In the genomic region with DNA sequence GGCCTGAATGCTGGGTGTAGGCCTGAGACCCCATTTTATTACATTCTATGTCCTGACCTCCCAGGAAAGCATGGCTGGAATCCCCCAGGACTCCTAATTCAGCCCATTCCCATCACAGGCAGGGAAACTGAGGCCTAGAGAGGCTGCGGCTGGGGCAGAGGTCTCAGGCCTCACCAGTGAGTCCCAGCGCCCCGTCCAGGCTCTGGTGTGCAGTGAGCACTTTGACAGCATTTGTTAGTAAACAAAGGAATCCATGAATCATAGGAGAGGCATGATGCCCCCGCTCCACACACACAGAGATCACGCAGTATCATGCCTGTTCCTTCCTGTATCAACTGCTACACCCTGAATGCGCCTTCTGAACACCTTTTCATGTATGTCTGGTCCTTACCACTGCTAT, we compare ENCODE assay signal across 26 cellular contexts. TPM values are rescaled to one million over a fixed set of nuclear protein-coding genes. Genes with fewer than 3 reads are reported as not detected.
DNase-seq lines count a peak whose midpoint lies in the region; ATAC-seq, FAIRE-seq and TF ChIP-seq lines count a peak whose summit lies in the region.
"Had no signal": no experiment of that assay in that cellular context is flagged by ENCODE, and none has a peak within 500 bp of the region (broad histone marks: within the 10 kb centered on the region; RNA-seq: fewer than 3 reads in every experiment).

No MANE protein-coding gene starts in this region.

- dilution Hi-C loops in IMR-90 (cut with HindIII; ENCODE audit: low sequenced_read_pairs, unreplicated experiment): no loop called here

- H3K27ac Mint-ChIP-seq in natural killer cell treated with Interleukin-12 subunit alpha and Interleukin-12 subunit beta and Interleukin-15 and Interleukin-18, amount 100 ng/mL, for 72 hours: no peak overlapping the region
- H3K27ac Mint-ChIP-seq: CD14-positive monocyte; CD4-positive, alpha-beta T cell; CD8-positive, alpha-beta memory T cell; GM23338; HFFc6 had no signal

- no peak overlapping the region for H2BK5ac ChIP-seq in IMR-90 (ENCODE audit: low read depth, low read length, poor library complexity, severe bottlenecking)
- H2BK5ac ChIP-seq in H1 (ENCODE audit: low read depth, low read length): no peak overlapping the region
- no peak overlapping the region for H2BK5ac ChIP-seq in neuronal stem cell (ENCODE audit: low read length)

- in situ Hi-C loops in IMR-90 (cut with MboI; ENCODE audit: low sequenced_read_pairs): no loop called here

- H3K18ac ChIP-seq in IMR-90 (ENCODE audit: low read depth, low read length) (no peak overlapping the region), H1 (ENCODE audit: extremely low read depth, low read length) (no peak overlapping the region), neuronal stem cell (ENCODE audit: low read length) (peak overlapping the region; percentile 25)

- TF ChIP-seq RAD21 in IMR-90 (IDR thresholded peaks at IDR 0.05; ENCODE audit: low read length): no peak
- TF ChIP-seq RAD21 in H1 (IDR thresholded peaks at IDR 0.05 in 1 of 2, conservative IDR thresholded peaks at IDR 0.05 in 1 of 2; ENCODE audit: low read depth in 2 of 2, low read length in 2 of 2): no peak

- no peak overlapping the region for H4K91ac ChIP-seq in IMR-90 (ENCODE audit: insufficient read depth, low read depth, low read length)
- H4K91ac ChIP-seq in H1 (replicated peaks; ENCODE audit: insufficient read length, low read length): no peak overlapping the region
- no peak overlapping the region for H4K91ac ChIP-seq in neuronal stem cell (ENCODE audit: low read depth, low read length, poor library complexity)

- no peak for TF ChIP-seq EP300 in H1 (IDR thresholded peaks at IDR 0.05; ENCODE audit: borderline replicate concordance in 1 of 2, low read depth in 2 of 2, low read length in 2 of 2)

- no peak for ATAC-seq in Right ventricle myocardium superior (ENCODE audit: poor library complexity)
- ATAC-seq in IMR-90 (ENCODE audit: low read depth): no peak
- ATAC-seq in natural killer cell treated with Interleukin-12 subunit alpha and Interleukin-12 subunit beta and Interleukin-15 and Interleukin-18, amount 100 ng/mL, for 72 hours: no peak
- ATAC-seq: A549, GM23338 had no signal

- H2BK15ac ChIP-seq in IMR-90 (ENCODE audit: low read depth, low read length) (no peak overlapping the region), H1 (ENCODE audit: low read length) (no peak overlapping the region), neuronal stem cell (ENCODE audit: low read length) (no peak overlapping the region)

- H3K4me1 Mint-ChIP-seq in natural killer cell treated with Interleukin-12 subunit alpha and Interleukin-12 subunit beta and Interleukin-15 and Interleukin-18, amount 100 ng/mL, for 72 hours (ENCODE audit: low read depth in 2 of 2): no peaks in the 10 kb centered on the region
- H3K4me1 Mint-ChIP-seq: CD14-positive monocyte; CD8-positive, alpha-beta memory T cell had no signal

- no peak overlapping the region for H4K8ac ChIP-seq in IMR-90 (ENCODE audit: low read depth in 2 of 2, low read length in 2 of 2)
- H4K8ac ChIP-seq in H1 (ENCODE audit: extremely low read depth, insufficient read depth, low read length): no peak overlapping the region
- no peak overlapping the region for H4K8ac ChIP-seq in neuronal stem cell (ENCODE audit: low read depth, low read length)

- FAIRE-seq in H1 (lab: Jason Lieb, UNC): no peak
- FAIRE-seq: A549, GM12891, GM18507, H54 had no signal

- H4K5ac ChIP-seq in IMR-90 (ENCODE audit: low read depth, low read length): no peak overlapping the region
- no peak overlapping the region for H4K5ac ChIP-seq in H1 (ENCODE audit: insufficient read length, low read depth, low read length)

- no peak overlapping the region for H3K56ac ChIP-seq in IMR-90 (ENCODE audit: extremely low read depth, insufficient read depth, low read length)
- H3K56ac ChIP-seq in H1 (replicated peaks; ENCODE audit: insufficient read length, low read depth, low read length): no peak overlapping the region

- BruUV-seq in IMR-90 (replicated peaks; lab: Mats Ljungman, UMichigan): no TSS peak

- H2AK5ac ChIP-seq in IMR-90 (ENCODE audit: low read depth, low read length): no peak overlapping the region
- no peak overlapping the region for H2AK5ac ChIP-seq in H1 (ENCODE audit: low read depth, low read length)
- peak overlapping the region; percentile 64 for H2AK5ac ChIP-seq in neuronal stem cell (ENCODE audit: low read depth, low read length)

- H3K4me2 ChIP-seq in IMR-90 (ENCODE audit: low read depth, low read length): no peak overlapping the region
- no peak overlapping the region for H3K4me2 ChIP-seq in H1 (ENCODE audit: insufficient read depth in 1 of 2, low read depth in 2 of 2, low read length in 2 of 2)
- no peak overlapping the region for H3K4me2 ChIP-seq in neuronal stem cell (ENCODE audit: insufficient read depth, low read length, poor library complexity, severe bottlenecking)
- H3K4me2 ChIP-seq: A549; BLaER1 treated with 17β-estradiol and CSF1 and Interleukin-3, amounts not matched to agents 10 nM and 100 nM; GM23338 had no signal

- no peak overlapping the region for H2BK20ac ChIP-seq in IMR-90 (ENCODE audit: low read depth, low read length)
- H2BK20ac ChIP-seq in H1 (ENCODE audit: low read length): peak overlapping the region; percentile 32; the same call in 1 of the 2 replicates

- no peaks in the 10 kb centered on the region for H3K36me3 Mint-ChIP-seq in natural killer cell treated with Interleukin-12 subunit alpha and Interleukin-12 subunit beta and Interleukin-15 and Interleukin-18, amount 100 ng/mL, for 72 hours
- H3K36me3 Mint-ChIP-seq: CD14-positive monocyte; CD8-positive, alpha-beta memory T cell had no signal

- CTCF ChIA-PET in IMR-90 (lab: Yijun Ruan, JAX) (no interaction called here), H1 (lab: Charles Lee; ENCODE audit: partially characterized antibody) (interaction anchor here (0.8 kb wide), 1 partner anchor 15 kb away, joined by 3 read pairs; no protein-coding TSS in a partner anchor)

- H3K27ac ChIP-seq in right atrium auricular region (no peak overlapping the region), IMR-90 (ENCODE audit: insufficient read depth, low read length) (no peak overlapping the region), H1 (ENCODE audit: low read depth, low read length) (no peak overlapping the region), neuronal stem cell (replicated peaks; ENCODE audit: low read length) (no peak overlapping the region)
- H3K27ac ChIP-seq: A549; BLaER1 treated with 17β-estradiol and CSF1 and Interleukin-3, amounts not matched to agents 10 nM and 100 nM had no signal

- H2AFZ ChIP-seq in IMR-90 (replicated peaks; ENCODE audit: low read length, poor library complexity) (no peak overlapping the region), H1 (ENCODE audit: low read length) (no peak overlapping the region), neuronal stem cell (ENCODE audit: low read length) (no peak overlapping the region)
- H2AFZ ChIP-seq: GM23338 had no signal

- H3K23ac ChIP-seq in IMR-90 (ENCODE audit: low read depth, low read length): no peak overlapping the region
- no peak overlapping the region for H3K23ac ChIP-seq in H1 (ENCODE audit: insufficient read length)
- H3K23ac ChIP-seq in neuronal stem cell (ENCODE audit: low read depth, low read length, poor library complexity): no peak overlapping the region

- H2AK9ac ChIP-seq in IMR-90 (replicated peaks; ENCODE audit: low read depth, low read length, poor library complexity): peak overlapping the region; percentile 37

- TF ChIP-seq CTCF in right atrium auricular region (IDR thresholded peaks at IDR 0.05) (no peak), IMR-90 (conservative IDR thresholded peaks at IDR 0.05; ENCODE audit: low read depth, low read length) (no peak), H1 (IDR thresholded peaks at IDR 0.05; ENCODE audit: control extremely low read depth in 1 of 3, insufficient read depth in 1 of 3, low read depth in 1 of 3, low read length in 3 of 3) (no peak)

- no peak overlapping the region for H3K4me3 Mint-ChIP-seq in natural killer cell treated with Interleukin-12 subunit alpha and Interleukin-12 subunit beta and Interleukin-15 and Interleukin-18, amount 100 ng/mL, for 72 hours
- H3K4me3 Mint-ChIP-seq: CD4-positive, alpha-beta T cell; CD8-positive, alpha-beta memory T cell; GM23338; HFFc6 had no signal

- WGBS in IMR-90 (ENCODE audit: extremely low coverage in 2 of 2, insufficient read length in 1 of 2), 2 experiments: no CpG with 5 or more reads among the region's 6 CpGs
- WGBS in H1 (ENCODE audit: extremely low coverage in 1 of 2, insufficient coverage in 1 of 2, insufficient read length in 1 of 2, insufficient replicate concordance in 2 of 2, low coverage in 1 of 2, low lambda C conversion rate in 2 of 2, missing lambda C conversion rate in 1 of 2), 2 experiments: 96% methylated on average over 6 of the region's 6 CpGs; no CpG with 5 or more reads in 1 of the 2 experiments
- WGBS in neuronal stem cell (ENCODE audit: extremely low coverage in 2 of 2, insufficient read length in 2 of 2, insufficient replicate concordance in 1 of 2), 2 donors: no CpG with 5 or more reads among the region's 6 CpGs

- H3K4me3 ChIP-seq in right atrium auricular region (no peak overlapping the region), IMR-90 (ENCODE audit: insufficient read depth, low read depth, low read length) (no peak overlapping the region), H1 (ENCODE audit: extremely low read depth in 1 of 4, insufficient read depth in 2 of 4, low read depth in 3 of 4, low read length in 4 of 4) (no peak overlapping the region), neuronal stem cell (ENCODE audit: low read length in 2 of 2) (no peak overlapping the region)
- H3K4me3 ChIP-seq: A549; BLaER1 treated with 17β-estradiol and CSF1 and Interleukin-3, amounts not matched to agents 10 nM and 100 nM; GM23338; HAP-1 had no signal

- no peaks in the 10 kb centered on the region for H3K9me3 Mint-ChIP-seq in natural killer cell treated with Interleukin-12 subunit alpha and Interleukin-12 subunit beta and Interleukin-15 and Interleukin-18, amount 100 ng/mL, for 72 hours
- H3K9me3 Mint-ChIP-seq: CD4-positive, alpha-beta T cell; CD8-positive, alpha-beta memory T cell; HFFc6 had no signal

- H3K9me1 ChIP-seq in IMR-90 (ENCODE audit: insufficient read depth, low read length): no peaks in the 10 kb centered on the region

- H3K4me1 ChIP-seq in right atrium auricular region: no peaks in the 10 kb centered on the region
- H3K4me1 ChIP-seq in IMR-90 (ENCODE audit: control insufficient read depth, insufficient read depth, low read length): no peaks in the 10 kb centered on the region
- H3K4me1 ChIP-seq in H1 (replicated peaks in 1 of 4; ENCODE audit: control insufficient read depth in 3 of 4, insufficient read depth in 4 of 4, low read length in 3 of 4): peaks cover 0 to 13% (median 5%) of the 10 kb centered on the region in 4 experiments; a peak in 5 of 7 replicates
- peaks cover 0 to 16% of the 10 kb centered on the region in 2 donors for H3K4me1 ChIP-seq in neuronal stem cell (ENCODE audit: control insufficient read depth in 2 of 2, insufficient read depth in 1 of 2, low read depth in 1 of 2, low read length in 2 of 2)
- H3K4me1 ChIP-seq: BE2C, HAP-1 had no signal

- H2BK120ac ChIP-seq in IMR-90 (ENCODE audit: low read depth, low read length) (no peak overlapping the region), H1 (replicated peaks; ENCODE audit: low read depth, low read length) (no peak overlapping the region), neuronal stem cell (ENCODE audit: low read depth, low read length) (no peak overlapping the region)

- H3K27me3 ChIP-seq in right atrium auricular region (no peaks in the 10 kb centered on the region), IMR-90 (ENCODE audit: control insufficient read depth, insufficient read depth, low read length) (peaks cover 8% of the 10 kb centered on the region), H1 (replicated peaks in 1 of 4; ENCODE audit: control insufficient read depth in 3 of 4, extremely low read depth in 1 of 4, insufficient read depth in 3 of 4, low read length in 3 of 4) (no peaks in the 10 kb centered on the region; a peak in 1 of 7 replicates), neuronal stem cell (ENCODE audit: control insufficient read depth in 3 of 3, insufficient read depth in 3 of 3, low read depth in 1 of 3, low read length in 3 of 3) (peaks cover 0 to 6% (median 0%) of the 10 kb centered on the region in 3 experiments)
- H3K27me3 ChIP-seq: BE2C; BLaER1 treated with 17β-estradiol and CSF1 and Interleukin-3, amounts not matched to agents 10 nM and 100 nM had no signal

- no peak overlapping the region for H3K14ac ChIP-seq in IMR-90 (replicated peaks; ENCODE audit: low read depth, low read length)
- no peak overlapping the region for H3K14ac ChIP-seq in H1 (ENCODE audit: insufficient read length)
- no peak overlapping the region for H3K14ac ChIP-seq in neuronal stem cell (ENCODE audit: low read length)

- 0 out of 2 replicates have a peak, but pooled peaks cover 2% of the 10 kb centered on the region for H3K23me2 ChIP-seq in H1 (ENCODE audit: low read depth, low read length)

- H3K36me3 ChIP-seq in right atrium auricular region (no peaks in the 10 kb centered on the region), IMR-90 (ENCODE audit: control insufficient read depth, insufficient read depth, low read length) (no peaks in the 10 kb centered on the region), H1 (ENCODE audit: control insufficient read depth in 2 of 4, insufficient read depth in 4 of 4, low read length in 3 of 4) (no peaks in the 10 kb centered on the region), neuronal stem cell (replicated peaks in 1 of 2; ENCODE audit: control insufficient read depth in 2 of 2, insufficient read depth in 2 of 2, low read length in 2 of 2) (no peaks in the 10 kb centered on the region)
- H3K36me3 ChIP-seq: BE2C; BLaER1 treated with 17β-estradiol and CSF1 and Interleukin-3, amounts not matched to agents 10 nM and 100 nM; HAP-1 had no signal

- H2BK12ac ChIP-seq in H1 (ENCODE audit: low read depth, low read length): no peak overlapping the region
- no peak overlapping the region for H2BK12ac ChIP-seq in neuronal stem cell (ENCODE audit: low read length)

- H3K9me3 ChIP-seq in right atrium auricular region (peaks cover 0 to 4% of the 10 kb centered on the region in 2 donors), IMR-90 (ENCODE audit: control insufficient read depth, insufficient read depth, low read length) (no peaks in the 10 kb centered on the region), H1 (ENCODE audit: insufficient read depth in 2 of 2, low read depth in 1 of 2, low read length in 1 of 2) (peaks cover 3 to 6% of the 10 kb centered on the region in 2 experiments; a peak in 2 of 4 replicates), neuronal stem cell (replicated peaks in 1 of 2; ENCODE audit: control insufficient read depth in 2 of 2, insufficient read depth in 1 of 2, low read depth in 1 of 2, low read length in 2 of 2) (peaks cover 0 to 3% of the 10 kb centered on the region in 2 donors)
- H3K9me3 ChIP-seq: A549, BE2C, HAP-1 had no signal

- H3K4ac ChIP-seq in IMR-90 (ENCODE audit: low read depth, low read length): no peak overlapping the region
- H3K4ac ChIP-seq in H1 (replicated peaks; ENCODE audit: insufficient read length, low read depth, low read length): no peak overlapping the region
- H3K4ac ChIP-seq in neuronal stem cell (ENCODE audit: low read length): no peak overlapping the region

- POLR2A ChIA-PET in IMR-90 (lab: Charles Lee; ENCODE audit: unreplicated experiment) (no interaction called here), H1 (lab: Charles Lee; ENCODE audit: partially characterized antibody) (no interaction called here)

- H3K79me1 ChIP-seq in IMR-90 (ENCODE audit: low read depth in 1 of 2, low read length in 2 of 2) (no peaks in the 10 kb centered on the region), H1 (ENCODE audit: low read depth, low read length) (no peaks in the 10 kb centered on the region), neuronal stem cell (ENCODE audit: low read depth, low read length) (no peaks in the 10 kb centered on the region)

- H4K20me1 ChIP-seq in IMR-90 (ENCODE audit: insufficient read depth, low read length) (no peaks in the 10 kb centered on the region), H1 (replicated peaks in 1 of 2; ENCODE audit: control insufficient read depth in 1 of 2, insufficient read depth in 2 of 2, low read length in 2 of 2) (no peaks in the 10 kb centered on the region)

- H3K27me3 Mint-ChIP-seq in natural killer cell treated with Interleukin-12 subunit alpha and Interleukin-12 subunit beta and Interleukin-15 and Interleukin-18, amount 100 ng/mL, for 72 hours: peaks cover 9 to 18% of the 10 kb centered on the region in 2 donors
- H3K27me3 Mint-ChIP-seq: CD4-positive, alpha-beta T cell had no signal

- H3K79me2 ChIP-seq in H1 (ENCODE audit: control insufficient read depth in 1 of 2, insufficient read depth in 2 of 2, low read length in 2 of 2): no peaks in the 10 kb centered on the region

- TF ChIP-seq POLR2A in IMR-90 (IDR thresholded peaks at IDR 0.05; ENCODE audit: low read depth, low read length) (no peak), H1 (IDR thresholded peaks at IDR 0.05; ENCODE audit: control extremely low read depth in 1 of 2, low read depth in 2 of 2, low read length in 2 of 2) (no peak)

- DNase-seq in Right ventricle myocardium superior (peak; percentile 21), right atrium auricular region (ENCODE audit: low spot score) (no peak), IMR-90 (no peak), H1 (ENCODE audit: low read depth in 1 of 2, low spot score in 2 of 2) (no peak), neuronal stem cell (ENCODE audit: low spot score) (no peak), D341Med (ENCODE audit: low spot score) (no peak), mucosa of gallbladder (ENCODE audit: low spot score) (no peak)
- no peak for DNase-seq in natural killer cell treated with Interleukin-12 subunit alpha and Interleukin-12 subunit beta and Interleukin-15 and Interleukin-18, amount 100 ng/mL, for 72 hours (ENCODE audit: low spot score)
- DNase-seq: 8988T; ACHN; AML-193; BE2C; CD4-positive, alpha-beta T cell; CD8-positive, alpha-beta memory T cell; DMS53; DMS79 treated with DMSO at 0.1 percent for 48 hours; GF-D8; HFFc6 had no signal

- no peak overlapping the region for H3K9ac ChIP-seq in IMR-90 (ENCODE audit: low read depth, low read length)
- no peak overlapping the region for H3K9ac ChIP-seq in H1 (replicated peaks in 1 of 4; ENCODE audit: extremely low read depth in 1 of 4, low read depth in 3 of 4, low read length in 3 of 4)
- H3K9ac ChIP-seq in neuronal stem cell (ENCODE audit: low read depth, low read length, poor library complexity): no peak overlapping the region
- H3K9ac ChIP-seq: BLaER1 treated with 17β-estradiol and CSF1 and Interleukin-3, amounts not matched to agents 10 nM and 100 nM had no signal

- intact Hi-C loops in Right ventricle myocardium superior (cut with DNase I): no loop called here
- intact Hi-C loops in IMR-90 (cut with micrococcal nuclease): no loop called here

RNA-seq across cellular contexts. Expression of a gene that starts 51.4 kb away (rescaled TPM):
- total RNA-seq in Right ventricle myocardium superior: 6.2 TPM
- total RNA-seq in right atrium auricular region: 1 to 10 TPM; 2.6 to 3.1 TPM
- total RNA-seq in IMR-90 (2012; rRNA removed): under 0.01 and 0.28 TPM in 2 replicates
- 0.14 and 0.36 TPM in 2 replicates for polyA plus RNA-seq in IMR-90 (2012; rRNA removed)
- polyA plus RNA-seq in IMR-90 (2012; cell fraction: cytosol; rRNA removed): 0.10 and 0.22 TPM in 2 replicates
- 0.18 and 0.37 TPM in 2 replicates for polyA plus RNA-seq in IMR-90 (2012; cell fraction: nucleus; rRNA removed; ENCODE audit: low replicate concordance)
- total RNA-seq in H1 (2021; fragmentation: NEBNext Ultra II Directional; extraction: Animal tissue kit (Norgen Biotek cat#: 25700)): 13.8 and 14.8 TPM in 2 replicates
- 14.6 and 27.3 TPM in 2 replicates for polyA plus RNA-seq in H1 (2011; rRNA removed)
- polyA plus RNA-seq in H1 (2011; cell fraction: cytosol; rRNA removed): 15.1 TPM
- 35.4 TPM for polyA plus RNA-seq in H1 (2011; cell fraction: nucleus; rRNA removed)
- polyA plus RNA-seq in H1 (2012, experiment 1 of 2): 4.8 to 12.3 TPM (median 11.4 TPM) in 4 replicates
- 5.9 TPM for polyA plus RNA-seq in H1 (2012, experiment 2 of 2)
- polyA plus RNA-seq in H1 (2013, experiment 1 of 2): 9.6 TPM
- polyA plus RNA-seq in H1 (2013, experiment 2 of 2): 8.5 TPM
- 10.0 and 12.3 TPM in 2 replicates for polyA minus RNA-seq in H1 (2011; rRNA and poly(A)+ RNA removed)
- polyA minus RNA-seq in H1 (2011; cell fraction: cytosol; rRNA and poly(A)+ RNA removed): 11.6 TPM
- 16.3 TPM for polyA minus RNA-seq in H1 (2011; cell fraction: nucleus; rRNA and poly(A)+ RNA removed)
- polyA plus RNA-seq in neuronal stem cell (2013, experiment 1 of 2): 7.7 TPM
- 7.2 TPM for polyA plus RNA-seq in neuronal stem cell (2013, experiment 2 of 2)
- total RNA-seq in mucosa of gallbladder: 6.4 TPM
- total RNA-seq in natural killer cell treated with Interleukin-12 subunit alpha and Interleukin-12 subunit beta and Interleukin-15 and Interleukin-18, amount 100 ng/mL, for 72 hours: not detected
- total RNA-seq: CD4-positive, alpha-beta T cell; CD8-positive, alpha-beta memory T cell had no signal
- polyA plus RNA-seq: CD14-positive monocyte; CD8-positive, alpha-beta memory T cell had no signal
